13 cellular contexts compared by ENCODE assay signal in genomic region chr9:73577867-73578266, GRCh38.
DNase-seq lines count a peak whose midpoint lies in the region; ATAC-seq, FAIRE-seq and TF ChIP-seq lines count a peak whose summit lies in the region.
"Had no signal": no experiment of that assay in that cellular context is flagged by ENCODE, and none has a peak within 500 bp of the region (broad histone marks: within the 10 kb centered on the region; RNA-seq: fewer than 3 reads in every experiment).

No MANE protein-coding gene starts in this region.

- no peaks in the 10 kb centered on the region for H3K36me3 Mint-ChIP-seq in astrocyte (ENCODE audit: low read depth, unreplicated experiment)
- H3K36me3 Mint-ChIP-seq in activated CD4-positive, alpha-beta T cell treated with anti-CD3 and anti-CD28 coated beads, Interleukin-2, amount 10 ng/mL, durations not matched to agents 24 days and 14 days (ENCODE audit: low read depth): no peaks in the 10 kb centered on the region
- H3K36me3 Mint-ChIP-seq: activated naive CD8-positive, alpha-beta T cell treated with anti-CD3 and anti-CD28 coated beads, Interleukin-2, amount 10 ng/mL, durations not matched to agents 7 days and 5 days; mesothelial cell of epicardium had no signal

- H3K36me3 ChIP-seq in astrocyte (ENCODE audit: insufficient read depth, low read length): no peaks in the 10 kb centered on the region

- no peak for ATAC-seq in HG03565 (IDR thresholded peaks at IDR 0.05; ENCODE audit: unreplicated experiment)
- no peak for ATAC-seq in HG03108 (IDR thresholded peaks at IDR 0.05; ENCODE audit: unreplicated experiment)

- no peaks in the 10 kb centered on the region for H3K4me1 Mint-ChIP-seq in astrocyte (ENCODE audit: low read depth, unreplicated experiment)
- H3K4me1 Mint-ChIP-seq in activated CD4-positive, alpha-beta T cell treated with anti-CD3 and anti-CD28 coated beads, Interleukin-2, amount 10 ng/mL, durations not matched to agents 24 days and 14 days: no peaks in the 10 kb centered on the region
- H3K4me1 Mint-ChIP-seq: activated naive CD8-positive, alpha-beta T cell treated with anti-CD3 and anti-CD28 coated beads, Interleukin-2, amount 10 ng/mL, durations not matched to agents 7 days and 5 days had no signal

- H3K27me3 ChIP-seq in astrocyte (ENCODE audit: insufficient read depth, low read length): no peaks in the 10 kb centered on the region

- no peak overlapping the region for H3K27ac Mint-ChIP-seq in astrocyte (ENCODE audit: unreplicated experiment)
- no peak overlapping the region for H3K27ac Mint-ChIP-seq in activated CD4-positive, alpha-beta T cell treated with anti-CD3 and anti-CD28 coated beads, Interleukin-2, amount 10 ng/mL, durations not matched to agents 24 days and 14 days
- H3K27ac Mint-ChIP-seq: activated naive CD8-positive, alpha-beta T cell treated with anti-CD3 and anti-CD28 coated beads, Interleukin-2, amount 10 ng/mL, durations not matched to agents 7 days and 5 days; mesothelial cell of epicardium; stimulated activated naive CD8-positive, alpha-beta T cell treated with anti-CD3 and anti-CD28 coated beads, Interleukin-15, Interleukin-2, amounts not matched to agents 100 ng/mL and 50 ng/mL, for 24 hours had no signal

- no peak for FAIRE-seq in astrocyte (lab: Jason Lieb, UNC)

- in situ Hi-C loops in KBM-7 (cut with MboI; ENCODE audit: low pct_unique_long_range_greater_than_20kb, low sequenced_read_pairs): no loop called here

- H3K27ac ChIP-seq in astrocyte (ENCODE audit: low read depth, low read length): no peak overlapping the region

- H4K20me1 ChIP-seq in astrocyte (ENCODE audit: insufficient read depth, low read length): no peaks in the 10 kb centered on the region

- no peak overlapping the region for H2AFZ ChIP-seq in astrocyte (ENCODE audit: low read depth, low read length)

- H3K4me3 ChIP-seq in astrocyte (ENCODE audit: insufficient read depth, low read depth, low read length): no peak overlapping the region

- no peak for TF ChIP-seq CTCF in astrocyte (IDR thresholded peaks at IDR 0.05; ENCODE audit: insufficient read depth, low read depth, low read length)

- H3K79me2 ChIP-seq in astrocyte (ENCODE audit: insufficient read depth, low read length): no peaks in the 10 kb centered on the region

- DNase-seq in EL: peak; percentile 3
- DNase-seq in NCI-H2029 treated with DMSO at 0.1 percent for 48 hours (lab: John Stamatoyannopoulos, UW): peak; percentile 11
- DNase-seq in astrocyte (ENCODE audit: low read depth): peak; percentile 61
- peak; percentile 40 for DNase-seq in left kidney (ENCODE audit: low read depth, low spot score)
- DNase-seq in activated CD4-positive, alpha-beta T cell treated with anti-CD3 and anti-CD28 coated beads, Interleukin-2, amount 10 ng/mL, durations not matched to agents 24 days and 14 days: no peak
- DNase-seq in KBM-7: no peak
- DNase-seq: activated naive CD8-positive, alpha-beta T cell treated with anti-CD3 and anti-CD28 coated beads, Interleukin-2, amount 10 ng/mL, durations not matched to agents 7 days and 5 days; stimulated activated CD4-positive, alpha-beta T cell treated with anti-CD3 and anti-CD28 coated beads, Interleukin-2, amount 100 ng/mL, for 48 hours; T-helper 9 cell had no signal

- no peaks in the 10 kb centered on the region for H3K9me3 ChIP-seq in astrocyte (ENCODE audit: insufficient read depth, low read depth, low read length)

- no peak overlapping the region for H3K4me3 Mint-ChIP-seq in astrocyte (ENCODE audit: unreplicated experiment)
- no peak overlapping the region for H3K4me3 Mint-ChIP-seq in activated CD4-positive, alpha-beta T cell treated with anti-CD3 and anti-CD28 coated beads, Interleukin-2, amount 10 ng/mL, durations not matched to agents 24 days and 14 days
- H3K4me3 Mint-ChIP-seq: activated naive CD8-positive, alpha-beta T cell treated with anti-CD3 and anti-CD28 coated beads, Interleukin-2, amount 10 ng/mL, durations not matched to agents 7 days and 5 days; mesothelial cell of epicardium; stimulated activated naive CD8-positive, alpha-beta T cell treated with anti-CD3 and anti-CD28 coated beads, Interleukin-15, Interleukin-2, amounts not matched to agents 100 ng/mL and 50 ng/mL, for 24 hours had no signal

- no peaks in the 10 kb centered on the region for H3K9me3 Mint-ChIP-seq in astrocyte (ENCODE audit: unreplicated experiment)
- no peaks in the 10 kb centered on the region for H3K9me3 Mint-ChIP-seq in activated CD4-positive, alpha-beta T cell treated with anti-CD3 and anti-CD28 coated beads, Interleukin-2, amount 10 ng/mL, durations not matched to agents 24 days and 14 days
- H3K9me3 Mint-ChIP-seq: activated naive CD8-positive, alpha-beta T cell treated with anti-CD3 and anti-CD28 coated beads, Interleukin-2, amount 10 ng/mL, durations not matched to agents 7 days and 5 days; mesothelial cell of epicardium; stimulated activated naive CD8-positive, alpha-beta T cell treated with anti-CD3 and anti-CD28 coated beads, Interleukin-15, Interleukin-2, amounts not matched to agents 100 ng/mL and 50 ng/mL, for 24 hours had no signal

- H3K27me3 Mint-ChIP-seq in astrocyte (ENCODE audit: low read depth, unreplicated experiment): no peaks in the 10 kb centered on the region
- H3K27me3 Mint-ChIP-seq in activated CD4-positive, alpha-beta T cell treated with anti-CD3 and anti-CD28 coated beads, Interleukin-2, amount 10 ng/mL, durations not matched to agents 24 days and 14 days: no peaks in the 10 kb centered on the region
- H3K27me3 Mint-ChIP-seq: activated naive CD8-positive, alpha-beta T cell treated with anti-CD3 and anti-CD28 coated beads, Interleukin-2, amount 10 ng/mL, durations not matched to agents 7 days and 5 days; stimulated activated naive CD8-positive, alpha-beta T cell treated with anti-CD3 and anti-CD28 coated beads, Interleukin-15, Interleukin-2, amounts not matched to agents 100 ng/mL and 50 ng/mL, for 24 hours had no signal

- H3K4me1 ChIP-seq in astrocyte (ENCODE audit: insufficient read depth, low read length): no peaks in the 10 kb centered on the region

- no peak overlapping the region for H3K9ac ChIP-seq in astrocyte (ENCODE audit: low read length)

- H3K4me2 ChIP-seq in astrocyte (ENCODE audit: low read length): no peak overlapping the region

- intact Hi-C loops in activated CD4-positive, alpha-beta T cell treated with anti-CD3 and anti-CD28 coated beads, Interleukin-2, amount 10 ng/mL, durations not matched to agents 24 days and 14 days (cut with micrococcal nuclease): no loop called here

Comparison
In these comparisons a context has a peak if more than half of its experiments do, and no peak if none do; other contexts are left out.
1. DNase-seq: peak in EL (single experiment), NCI-H2029 treated with DMSO at 0.1 percent for 48 hours (single experiment), astrocyte (single experiment) and left kidney (single experiment); none in activated CD4-positive, alpha-beta T cell treated with anti-CD3 and anti-CD28 coated beads, Interleukin-2, amount 10 ng/mL, durations not matched to agents 24 days and 14 days (single experiment) and KBM-7 (single experiment).